In the genomic region with DNA sequence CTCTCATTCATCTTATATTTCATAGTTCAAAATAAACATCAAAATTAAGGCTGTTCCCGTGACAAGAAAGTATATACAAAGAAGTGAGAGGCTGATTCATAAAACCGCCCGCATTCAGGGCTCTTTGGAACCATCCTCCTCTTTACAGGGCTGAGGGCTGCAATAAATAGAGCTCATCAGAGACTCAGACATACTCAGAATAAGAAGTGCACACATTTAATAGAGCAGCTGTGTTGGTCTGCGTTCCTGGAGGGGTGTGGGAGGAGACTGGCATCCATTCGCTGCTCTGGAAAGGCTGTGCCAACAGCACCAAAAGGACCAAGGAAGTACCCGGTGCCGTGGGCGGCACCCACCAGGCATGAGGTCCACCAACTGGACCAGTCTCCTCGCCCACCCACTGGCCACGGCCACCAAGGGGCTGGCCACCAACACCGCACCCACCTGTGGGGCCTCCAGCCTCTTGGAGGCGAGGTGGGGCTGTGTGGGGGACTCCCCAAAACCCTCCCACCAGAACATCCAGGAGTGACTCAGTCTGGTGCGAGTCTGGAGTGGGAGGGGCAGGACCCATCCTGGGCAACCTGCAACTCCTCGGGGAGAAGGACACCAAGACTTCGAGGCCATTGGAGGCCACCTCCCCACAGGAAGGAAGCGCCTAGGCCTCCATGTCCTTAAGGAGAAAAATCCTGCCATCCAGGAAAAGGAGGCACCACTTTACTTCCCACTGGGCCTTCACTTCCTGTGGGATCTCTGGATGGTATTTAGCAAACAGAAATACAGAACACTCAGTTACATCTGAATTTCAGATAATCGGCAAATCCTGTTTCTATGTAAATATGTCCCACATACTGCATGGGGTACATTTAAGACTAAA, we compare ENCODE assay signal across 8 cellular contexts. TPM values are rescaled to one million over a fixed set of nuclear protein-coding genes. Genes with fewer than 3 reads are reported as not detected.
DNase-seq lines count a peak whose midpoint lies in the region; ATAC-seq and TF ChIP-seq lines count a peak whose summit lies in the region.

No MANE protein-coding gene starts in this region.

- ATAC-seq in GM18861 (IDR thresholded peaks at IDR 0.05; ENCODE audit: unreplicated experiment) (peak; percentile 16), HG03025 (IDR thresholded peaks at IDR 0.05; ENCODE audit: low FRiP score, unreplicated experiment) (peak; percentile 34), upper lobe of right lung (peak; percentile 40)

- DNase-seq in activated CD4-positive, alpha-beta T cell treated with anti-CD3 and anti-CD28 coated beads, Interleukin-2, amount 50 U/mL, for 1 hour: peak; percentile 39
- DNase-seq in hepatocyte (ENCODE audit: low spot score): no peak
- DNase-seq in upper lobe of right lung: peak; percentile 64
- DNase-seq in NCI-H69 (lab: John Stamatoyannopoulos, UW): no peak
- DNase-seq in SHP77 (lab: John Stamatoyannopoulos, UW): no peak
- no peak for DNase-seq in SW 1271 (lab: John Stamatoyannopoulos, UW)

- 90% methylated on average over 16 of the region's 17 CpGs for WGBS in hepatocyte (ENCODE audit: low lambda C conversion rate, missing lambda C conversion rate)

- no peak overlapping the region for H3K4me2 ChIP-seq in hepatocyte

- no peaks in the 10 kb centered on the region for H3K27me3 ChIP-seq in hepatocyte
- no peaks in the 10 kb centered on the region for H3K27me3 ChIP-seq in upper lobe of right lung

- H3K27ac ChIP-seq in hepatocyte: peak overlapping the region; percentile 73
- peak overlapping the region; percentile 70 for H3K27ac ChIP-seq in upper lobe of right lung

- H4K20me1 ChIP-seq in hepatocyte (ENCODE audit: insufficient read depth, poor library complexity, severe bottlenecking): no peaks in the 10 kb centered on the region

- H3K9me3 ChIP-seq in hepatocyte (ENCODE audit: low read depth): no peaks in the 10 kb centered on the region
- H3K9me3 ChIP-seq in upper lobe of right lung: no peaks in the 10 kb centered on the region

- intact Hi-C loops in upper lobe of right lung (cut with DNase I): no loop called here

- H3K4me3 ChIP-seq in hepatocyte: no peak overlapping the region
- no peak overlapping the region for H3K4me3 ChIP-seq in upper lobe of right lung

- no peaks in the 10 kb centered on the region for H3K9me2 ChIP-seq in hepatocyte (replicated peaks; ENCODE audit: insufficient read depth)

- H3K4me1 ChIP-seq in hepatocyte (ENCODE audit: insufficient read depth): no peaks in the 10 kb centered on the region
- peaks cover 3% of the 10 kb centered on the region for H3K4me1 ChIP-seq in upper lobe of right lung

- H3K36me3 ChIP-seq in hepatocyte (replicated peaks; ENCODE audit: insufficient read depth, low read depth) (no peaks in the 10 kb centered on the region), upper lobe of right lung (no peaks in the 10 kb centered on the region)

- TF ChIP-seq CTCF in hepatocyte (IDR thresholded peaks at IDR 0.05; ENCODE audit: poor library complexity) (no peak), upper lobe of right lung (IDR thresholded peaks at IDR 0.05) (no peak)

- no peaks in the 10 kb centered on the region for H3K79me2 ChIP-seq in hepatocyte

- H2AFZ ChIP-seq in hepatocyte: no peak overlapping the region

RNA-seq across cellular contexts. Expression of gene VCPKMT, which starts 32.7 kb away (rescaled TPM):
- total RNA-seq in hepatocyte (11.4 and 11.5 TPM in 2 replicates), upper lobe of right lung (6.2 TPM)
- 6.1 and 8.5 TPM in 2 replicates for polyA plus RNA-seq in hepatocyte

Comparison
In these comparisons a context has a peak if more than half of its experiments do, and no peak if none do; other contexts are left out.
1. DNase-seq: peak in activated CD4-positive, alpha-beta T cell treated with anti-CD3 and anti-CD28 coated beads, Interleukin-2, amount 50 U/mL, for 1 hour (single experiment) and upper lobe of right lung (single experiment); none in hepatocyte (single experiment), NCI-H69 (single experiment), SHP77 (0 of 2) and SW 1271 (0 of 2).
2. Peak in every context shown above with its lines, with median percentiles within 50 percentile points of each other: ATAC-seq.